13 cellular contexts compared by ENCODE assay signal in genomic region chr2:144570566-144570965, GRCh38.
"Had no signal": no experiment of that assay in that cellular context is flagged by ENCODE, and none has a peak within 500 bp of the region (broad histone marks: within the 10 kb centered on the region; RNA-seq: fewer than 3 reads in every experiment).

No MANE protein-coding gene starts in this region.

- H3K4me3 ChIP-seq: mucosa of descending colon, thyroid gland had no signal

- H3K36me3 Mint-ChIP-seq: activated naive CD8-positive, alpha-beta T cell treated with anti-CD3 and anti-CD28 coated beads, Interleukin-2, amount 10 ng/mL, durations not matched to agents 7 days and 5 days; naive thymus-derived CD8-positive, alpha-beta T cell had no signal

- H3K27me3 ChIP-seq: brain microvascular endothelial cell, thyroid gland had no signal

- H3K4me3 Mint-ChIP-seq: activated naive CD8-positive, alpha-beta T cell treated with anti-CD3 and anti-CD28 coated beads, Interleukin-2, amount 10 ng/mL, durations not matched to agents 7 days and 5 days; endodermal cell had no signal

- H3K27ac Mint-ChIP-seq: activated naive CD8-positive, alpha-beta T cell treated with anti-CD3 and anti-CD28 coated beads, Interleukin-2, amount 10 ng/mL, durations not matched to agents 7 days and 5 days; endodermal cell; naive thymus-derived CD8-positive, alpha-beta T cell had no signal

- ATAC-seq: left lobe of liver; mucosa of descending colon; naive thymus-derived CD8-positive, alpha-beta T cell; SK-N-SH treated with all-trans-retinoic acid at 6 μM for 48 hours had no signal

- H3K9me3 Mint-ChIP-seq: activated naive CD8-positive, alpha-beta T cell treated with anti-CD3 and anti-CD28 coated beads, Interleukin-2, amount 10 ng/mL, durations not matched to agents 7 days and 5 days; endodermal cell; naive thymus-derived CD8-positive, alpha-beta T cell had no signal

- H3K36me3 ChIP-seq: brain microvascular endothelial cell, thyroid gland had no signal

- H3K4me1 ChIP-seq: thyroid gland had no signal

- DNase-seq: activated gamma-delta T cell; activated naive CD8-positive, alpha-beta T cell treated with anti-CD3 and anti-CD28 coated beads, Interleukin-2, amount 10 ng/mL, durations not matched to agents 7 days and 5 days; anterior cingulate cortex; brain microvascular endothelial cell; dermis blood vessel endothelial cell; endodermal cell; mucosa of descending colon; naive thymus-derived CD8-positive, alpha-beta T cell; stimulated activated CD4-positive, alpha-beta T cell treated with anti-CD3 and anti-CD28 coated beads, Interleukin-1b, Interleukin-23, amount 100 ng/mL, for 48 hours; thyroid gland had no signal

- H3K27ac ChIP-seq: brain microvascular endothelial cell, thyroid gland, VCaP had no signal

- H3K4me1 Mint-ChIP-seq: endodermal cell; naive thymus-derived CD8-positive, alpha-beta T cell had no signal

- H3K27me3 Mint-ChIP-seq: activated naive CD8-positive, alpha-beta T cell treated with anti-CD3 and anti-CD28 coated beads, Interleukin-2, amount 10 ng/mL, durations not matched to agents 7 days and 5 days had no signal
